In the genomic region with DNA sequence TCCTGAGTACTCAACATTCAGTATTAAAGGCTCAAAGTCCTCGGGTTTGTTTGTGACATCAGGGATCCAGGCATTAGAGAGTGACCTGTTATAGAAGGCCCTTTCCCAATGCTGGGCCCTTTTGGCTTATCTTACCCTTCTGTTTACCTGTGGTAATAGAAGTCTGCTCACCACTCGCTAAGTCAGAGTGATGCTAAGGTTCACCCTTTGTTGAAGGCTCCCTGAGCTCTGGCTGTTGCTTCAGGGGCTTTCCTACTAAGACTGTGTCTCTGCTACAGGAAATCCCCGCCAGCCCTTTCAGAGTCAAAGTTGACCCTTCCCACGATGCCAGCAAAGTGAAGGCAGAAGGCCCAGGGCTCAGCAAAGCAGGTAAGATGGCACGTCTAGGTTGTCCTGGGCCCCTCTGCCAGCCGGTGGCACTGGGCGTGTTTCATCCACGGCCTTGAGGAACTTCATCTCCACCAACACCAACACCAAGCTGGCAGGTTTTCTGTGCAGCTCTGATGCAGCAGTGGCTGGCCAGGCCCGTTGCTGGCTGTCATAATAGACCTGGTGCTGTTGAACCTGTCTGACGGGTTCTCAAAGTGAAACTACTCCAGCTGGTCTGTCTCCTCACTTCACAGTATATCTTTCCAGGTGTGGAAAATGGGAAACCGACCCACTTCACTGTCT, we compare ENCODE assay signal across 7 cellular contexts.
DNase-seq lines count a peak whose midpoint lies in the region; ATAC-seq and TF ChIP-seq lines count a peak whose summit lies in the region.

No MANE protein-coding gene starts in this region.

- H3K36me3 ChIP-seq in duodenal mucosa (ENCODE audit: control insufficient read depth in 1 of 2, insufficient read depth in 2 of 2, low read length in 2 of 2) (peaks cover 55 to 91% of the 10 kb centered on the region in 2 donors), MM.1S (replicated peaks; ENCODE audit: insufficient read depth, low read length) (no peaks in the 10 kb centered on the region)

- no peak for TF ChIP-seq CTCF in MM.1S (IDR thresholded peaks at IDR 0.05; ENCODE audit: low read length)

- intact Hi-C loops in head of caudate nucleus (cut with DNase I): no loop called here

- no peak overlapping the region for H2AFZ ChIP-seq in MM.1S (ENCODE audit: low read length)

- no peaks in the 10 kb centered on the region for H3K79me2 ChIP-seq in MM.1S (ENCODE audit: low read length)

- TF ChIP-seq POLR2A in GM19099 (IDR thresholded peaks at IDR 0.05; ENCODE audit: extremely low read depth, insufficient read length, low read depth): peak; percentile 26

- H3K4me1 Mint-ChIP-seq in stimulated activated naive CD8-positive, alpha-beta T cell treated with anti-CD3 and anti-CD28 coated beads, Interleukin-15, amount 100 ng/mL, for 72 hours: peaks cover 42% of the 10 kb centered on the region

- H3K4me3 Mint-ChIP-seq in stimulated activated naive CD8-positive, alpha-beta T cell treated with anti-CD3 and anti-CD28 coated beads, Interleukin-15, amount 100 ng/mL, for 72 hours: peak overlapping the region; percentile 12 to 49

- no peaks in the 10 kb centered on the region for H3K27me3 ChIP-seq in duodenal mucosa (ENCODE audit: control insufficient read depth in 1 of 2, insufficient read depth in 2 of 2, low read length in 2 of 2)
- H3K27me3 ChIP-seq in MM.1S (replicated peaks; ENCODE audit: insufficient read depth, low read length): no peaks in the 10 kb centered on the region

- H3K4me3 ChIP-seq in duodenal mucosa (ENCODE audit: low read depth in 1 of 2, low read length in 2 of 2) (peak overlapping the region in 1 of 2 donors; percentile 38), MM.1S (ENCODE audit: low read length) (no peak overlapping the region)

- H3F3A ChIP-seq in MM.1S (ENCODE audit: insufficient read depth, low read length): no peaks in the 10 kb centered on the region; the same call in 1 of the 2 replicates

- H3K4me2 ChIP-seq in MM.1S (ENCODE audit: low read depth, low read length): no peak overlapping the region

- DNase-seq in stimulated activated naive CD8-positive, alpha-beta T cell treated with anti-CD3 and anti-CD28 coated beads, Interleukin-15, amount 100 ng/mL, for 72 hours: peak; percentile 9 to 20
- DNase-seq in NK-92 (lab: John Stamatoyannopoulos, UW; ENCODE audit: unreplicated experiment) (no peak), MM.1S (no peak), head of caudate nucleus (no peak)

- no peaks in the 10 kb centered on the region for H3K27me3 Mint-ChIP-seq in stimulated activated naive CD8-positive, alpha-beta T cell treated with anti-CD3 and anti-CD28 coated beads, Interleukin-15, amount 100 ng/mL, for 72 hours

- no peaks in the 10 kb centered on the region for H3K9me3 Mint-ChIP-seq in stimulated activated naive CD8-positive, alpha-beta T cell treated with anti-CD3 and anti-CD28 coated beads, Interleukin-15, amount 100 ng/mL, for 72 hours

- peak overlapping the region; percentile 69 to 84 for H3K27ac Mint-ChIP-seq in stimulated activated naive CD8-positive, alpha-beta T cell treated with anti-CD3 and anti-CD28 coated beads, Interleukin-15, amount 100 ng/mL, for 72 hours

- no peaks in the 10 kb centered on the region for H3K9me3 ChIP-seq in duodenal mucosa (ENCODE audit: control insufficient read depth in 1 of 2, low read length in 2 of 2)
- no peaks in the 10 kb centered on the region for H3K9me3 ChIP-seq in MM.1S (replicated peaks; ENCODE audit: insufficient read depth, low read length)

- H3K27ac ChIP-seq in duodenal mucosa (ENCODE audit: low read depth, low read length) (peak overlapping the region; percentile 43), MM.1S (ENCODE audit: low read length) (no peak overlapping the region)

- H3K4me1 ChIP-seq in duodenal mucosa (ENCODE audit: control insufficient read depth in 1 of 2, insufficient read depth in 2 of 2, low read length in 2 of 2) (peaks cover 14 to 26% of the 10 kb centered on the region in 2 donors), MM.1S (ENCODE audit: low read length) (peaks cover 12% of the 10 kb centered on the region)

- ATAC-seq in HG03571 (IDR thresholded peaks at IDR 0.05; ENCODE audit: unreplicated experiment): peak; percentile 40
- peak; percentile 63 for ATAC-seq in stimulated activated naive CD8-positive, alpha-beta T cell treated with anti-CD3 and anti-CD28 coated beads, Interleukin-15, amount 100 ng/mL, for 72 hours

- no peaks in the 10 kb centered on the region for H3K9me2 ChIP-seq in MM.1S (replicated peaks; ENCODE audit: insufficient read depth, low read length)

- H4K20me1 ChIP-seq in MM.1S (ENCODE audit: insufficient read depth, low read length): no peaks in the 10 kb centered on the region

- H3K9ac ChIP-seq in duodenal mucosa (ENCODE audit: low read depth in 1 of 2, low read length in 2 of 2) (peak overlapping the region; percentile 6 to 8), MM.1S (ENCODE audit: low read length) (no peak overlapping the region)

Comparison
In these comparisons a context has a peak if more than half of its experiments do, and no peak if none do; other contexts are left out.
1. DNase-seq: peak in stimulated activated naive CD8-positive, alpha-beta T cell treated with anti-CD3 and anti-CD28 coated beads, Interleukin-15, amount 100 ng/mL, for 72 hours (2 of 2); none in NK-92 (single experiment), MM.1S (single experiment) and head of caudate nucleus (0 of 42).